Comparison of ENCODE assay signal across 15 cellular contexts in genomic region chr7:87213801-87214200, GRCh38. TPM values are rescaled to one million over a fixed set of nuclear protein-coding genes. Genes with fewer than 3 reads are reported as not detected.
DNase-seq lines count a peak whose midpoint lies in the region; ATAC-seq and TF ChIP-seq lines count a peak whose summit lies in the region.
"Had no signal": no experiment of that assay in that cellular context is flagged by ENCODE, and none has a peak within 500 bp of the region (broad histone marks: within the 10 kb centered on the region; RNA-seq: fewer than 3 reads in every experiment).

No MANE protein-coding gene starts in this region.

- H3K36me3 Mint-ChIP-seq in activated CD8-positive, alpha-beta T cell treated with anti-CD3 and anti-CD28 coated beads for 36 hours (ENCODE audit: low read depth), result peaks cover 79% of the 10 kb centered on the region

- H4K20me1 ChIP-seq in BLaER1 treated with 17β-estradiol and CSF1 and Interleukin-3, amounts not matched to agents 10 nM and 100 nM, result peaks cover 49 to 86% (median 70%) of the 10 kb centered on the region in 11 experiments; a peak in 20 of 22 replicates

- H3K36me3 ChIP-seq in BLaER1 treated with 17β-estradiol and CSF1 and Interleukin-3, amounts not matched to agents 10 nM and 100 nM, result peaks cover 20 to 63% (median 41%) of the 10 kb centered on the region in 11 experiments
- H3K36me3 ChIP-seq in GM06990 (ENCODE audit: control insufficient read depth, insufficient read depth, low read length), result peaks cover 11% of the 10 kb centered on the region
- peaks cover 58% of the 10 kb centered on the region for H3K36me3 ChIP-seq in SJCRH30
- H3K36me3 ChIP-seq: cardiac muscle cell had no signal

- no peaks in the 10 kb centered on the region for H3K9me3 Mint-ChIP-seq in activated CD8-positive, alpha-beta T cell treated with anti-CD3 and anti-CD28 coated beads for 36 hours

- peak overlapping the region in 3 of 10 experiments; percentile 8 to 93 (median 33); a peak in 3 of 20 replicates for H3K4me3 ChIP-seq in BLaER1 treated with 17β-estradiol and CSF1 and Interleukin-3, amounts not matched to agents 10 nM and 100 nM
- H3K4me3 ChIP-seq in GM06990 (replicated peaks; ENCODE audit: low read depth, low read length) (0 out of 2 replicates have a peak overlapping the region, but pooled peaks have one; percentile 1), SJCRH30 (no peak overlapping the region)
- H3K4me3 ChIP-seq: cardiac muscle cell had no signal

- H3K4me2 ChIP-seq in BLaER1 treated with 17β-estradiol and CSF1 and Interleukin-3, amounts not matched to agents 10 nM and 100 nM, result peak overlapping the region; percentile 76 to 99 (median 97)

- ATAC-seq in activated CD8-positive, alpha-beta T cell treated with anti-CD3 and anti-CD28 coated beads for 36 hours, result no peak

- TF ChIP-seq CTCF in GM06990 (IDR thresholded peaks at IDR 0.05; ENCODE audit: insufficient read depth, low read length, poor library complexity, severe bottlenecking), result no peak
- TF ChIP-seq CTCF in activated CD8-positive, alpha-beta T cell treated with anti-CD3 and anti-CD28 coated beads for 36 hours (IDR thresholded peaks at IDR 0.05), result no peak

- H3K27me3 ChIP-seq in BLaER1 treated with 17β-estradiol and CSF1 and Interleukin-3, amounts not matched to agents 10 nM and 100 nM, result no peaks in the 10 kb centered on the region
- H3K27me3 ChIP-seq in GM06990 (replicated peaks; ENCODE audit: control insufficient read depth, insufficient read depth, low read length) (no peaks in the 10 kb centered on the region), SJCRH30 (no peaks in the 10 kb centered on the region)
- H3K27me3 ChIP-seq: cardiac muscle cell had no signal

- H3K9me3 ChIP-seq in BLaER1 treated with 17β-estradiol and CSF1 and Interleukin-3, amounts not matched to agents 10 nM and 100 nM (replicated peaks in 1 of 11), result peaks cover 0 to 31% (median 27%) of the 10 kb centered on the region in 11 experiments; a peak in 19 of 22 replicates
- H3K9me3 ChIP-seq in SJCRH30 (replicated peaks), result no peaks in the 10 kb centered on the region

- peak overlapping the region in 8 of 11 experiments; percentile 12 to 94 (median 30); a peak in 11 of 22 replicates for H3K9ac ChIP-seq in BLaER1 treated with 17β-estradiol and CSF1 and Interleukin-3, amounts not matched to agents 10 nM and 100 nM

- peak overlapping the region; percentile 43 for H3K4me3 Mint-ChIP-seq in activated CD8-positive, alpha-beta T cell treated with anti-CD3 and anti-CD28 coated beads for 36 hours

- H3K27ac ChIP-seq in BLaER1 treated with 17β-estradiol and CSF1 and Interleukin-3, amounts not matched to agents 10 nM and 100 nM, result peak overlapping the region in 10 of 11 experiments; percentile 7 to 98 (median 96); a peak in 16 of 22 replicates
- H3K27ac ChIP-seq in SJCRH30, result no peak overlapping the region
- H3K27ac ChIP-seq: cardiac muscle cell, HL-60 had no signal

- DNase-seq in GM06990 (ENCODE audit: extremely low read depth, insufficient read length), result no peak
- DNase-seq in activated CD8-positive, alpha-beta T cell treated with anti-CD3 and anti-CD28 coated beads for 36 hours, result peak; percentile 18
- DNase-seq in kidney tubule cell (ENCODE audit: low spot score), result peak; percentile 47
- DNase-seq in retina, result no peak
- no peak for DNase-seq in NCI-H2029 (lab: John Stamatoyannopoulos, UW)
- DNase-seq in SJCRH30, result no peak
- DNase-seq in NCI-H524 (lab: John Stamatoyannopoulos, UW), result no peak
- DNase-seq: C1 segment of cervical spinal cord; H7; NCI-H2029 treated with DMSO at 0.1 percent for 48 hours; NCI-H748 treated with DMSO at 0.1 percent for 48 hours; stimulated activated CD4-positive, alpha-beta T cell treated with anti-CD3 and anti-CD28 coated beads, Interleukin-1b, Interleukin-23, amount 100 ng/mL, for 48 hours had no signal

- peaks cover 63 to 81% (median 74%) of the 10 kb centered on the region in 10 experiments for H3K4me1 ChIP-seq in BLaER1 treated with 17β-estradiol and CSF1 and Interleukin-3, amounts not matched to agents 10 nM and 100 nM
- H3K4me1 ChIP-seq in SJCRH30, result no peaks in the 10 kb centered on the region

- peaks cover 74% of the 10 kb centered on the region for H3K4me1 Mint-ChIP-seq in activated CD8-positive, alpha-beta T cell treated with anti-CD3 and anti-CD28 coated beads for 36 hours (ENCODE audit: low read depth)

- peak overlapping the region; percentile 95 for H3K27ac Mint-ChIP-seq in activated CD8-positive, alpha-beta T cell treated with anti-CD3 and anti-CD28 coated beads for 36 hours

- no peaks in the 10 kb centered on the region for H3K27me3 Mint-ChIP-seq in activated CD8-positive, alpha-beta T cell treated with anti-CD3 and anti-CD28 coated beads for 36 hours

- POLR2A ChIA-PET in activated CD8-positive, alpha-beta T cell treated with anti-CD3 and anti-CD28 coated beads for 36 hours (lab: Charles Lee), result interaction anchor here (1.2 to 3.9 kb wide), 3 partner anchors 11 to 61 kb away, joined by 5 to 38 read pairs (median 10); partner anchors contain the start of gene DMTF1

- CTCF ChIA-PET in activated CD8-positive, alpha-beta T cell treated with anti-CD3 and anti-CD28 coated beads for 36 hours (lab: Charles Lee), result interaction anchor here (0.8 to 2.1 kb wide), 5 partner anchors 9 to 60 kb away, joined by 3 to 7 read pairs (median 3); no protein-coding TSS in a partner anchor

- intact Hi-C loops in activated CD8-positive, alpha-beta T cell treated with anti-CD3 and anti-CD28 coated beads for 36 hours (cut with micrococcal nuclease), result no loop called here

RNA-seq across cellular contexts. Expression of gene TMEM243, which starts 5.7 kb away (rescaled TPM):
- 10 to 100 TPM; 67.0 to 67.2 TPM for total RNA-seq in activated CD8-positive, alpha-beta T cell treated with anti-CD3 and anti-CD28 coated beads for 36 hours
- 74.0 and 86.3 TPM in 2 replicates for total RNA-seq in SJCRH30 (2014; rRNA removed; shearing (Covaris generic))

Comparison
In these comparisons a context has a peak if more than half of its experiments do, and no peak if none do; other contexts are left out.
1. DNase-seq: peak in activated CD8-positive, alpha-beta T cell treated with anti-CD3 and anti-CD28 coated beads for 36 hours (single experiment) and kidney tubule cell (single experiment); none in GM06990 (single experiment), retina (single experiment), NCI-H2029 (single experiment), SJCRH30 (0 of 2) and NCI-H524 (0 of 2).